In genomic region chr4:13244342-13244905, GRCh38 we compare ENCODE assay signal across 1 cellular context.
TF ChIP-seq lines count a peak whose summit lies in the region.

No MANE protein-coding gene starts in this region.

TF ChIP-seq in GM23338, 12 proteins besides CTCF, POLR2A, EP300 and RAD21 (continued from another document):
- TF ChIP-seq, protein P1, sequence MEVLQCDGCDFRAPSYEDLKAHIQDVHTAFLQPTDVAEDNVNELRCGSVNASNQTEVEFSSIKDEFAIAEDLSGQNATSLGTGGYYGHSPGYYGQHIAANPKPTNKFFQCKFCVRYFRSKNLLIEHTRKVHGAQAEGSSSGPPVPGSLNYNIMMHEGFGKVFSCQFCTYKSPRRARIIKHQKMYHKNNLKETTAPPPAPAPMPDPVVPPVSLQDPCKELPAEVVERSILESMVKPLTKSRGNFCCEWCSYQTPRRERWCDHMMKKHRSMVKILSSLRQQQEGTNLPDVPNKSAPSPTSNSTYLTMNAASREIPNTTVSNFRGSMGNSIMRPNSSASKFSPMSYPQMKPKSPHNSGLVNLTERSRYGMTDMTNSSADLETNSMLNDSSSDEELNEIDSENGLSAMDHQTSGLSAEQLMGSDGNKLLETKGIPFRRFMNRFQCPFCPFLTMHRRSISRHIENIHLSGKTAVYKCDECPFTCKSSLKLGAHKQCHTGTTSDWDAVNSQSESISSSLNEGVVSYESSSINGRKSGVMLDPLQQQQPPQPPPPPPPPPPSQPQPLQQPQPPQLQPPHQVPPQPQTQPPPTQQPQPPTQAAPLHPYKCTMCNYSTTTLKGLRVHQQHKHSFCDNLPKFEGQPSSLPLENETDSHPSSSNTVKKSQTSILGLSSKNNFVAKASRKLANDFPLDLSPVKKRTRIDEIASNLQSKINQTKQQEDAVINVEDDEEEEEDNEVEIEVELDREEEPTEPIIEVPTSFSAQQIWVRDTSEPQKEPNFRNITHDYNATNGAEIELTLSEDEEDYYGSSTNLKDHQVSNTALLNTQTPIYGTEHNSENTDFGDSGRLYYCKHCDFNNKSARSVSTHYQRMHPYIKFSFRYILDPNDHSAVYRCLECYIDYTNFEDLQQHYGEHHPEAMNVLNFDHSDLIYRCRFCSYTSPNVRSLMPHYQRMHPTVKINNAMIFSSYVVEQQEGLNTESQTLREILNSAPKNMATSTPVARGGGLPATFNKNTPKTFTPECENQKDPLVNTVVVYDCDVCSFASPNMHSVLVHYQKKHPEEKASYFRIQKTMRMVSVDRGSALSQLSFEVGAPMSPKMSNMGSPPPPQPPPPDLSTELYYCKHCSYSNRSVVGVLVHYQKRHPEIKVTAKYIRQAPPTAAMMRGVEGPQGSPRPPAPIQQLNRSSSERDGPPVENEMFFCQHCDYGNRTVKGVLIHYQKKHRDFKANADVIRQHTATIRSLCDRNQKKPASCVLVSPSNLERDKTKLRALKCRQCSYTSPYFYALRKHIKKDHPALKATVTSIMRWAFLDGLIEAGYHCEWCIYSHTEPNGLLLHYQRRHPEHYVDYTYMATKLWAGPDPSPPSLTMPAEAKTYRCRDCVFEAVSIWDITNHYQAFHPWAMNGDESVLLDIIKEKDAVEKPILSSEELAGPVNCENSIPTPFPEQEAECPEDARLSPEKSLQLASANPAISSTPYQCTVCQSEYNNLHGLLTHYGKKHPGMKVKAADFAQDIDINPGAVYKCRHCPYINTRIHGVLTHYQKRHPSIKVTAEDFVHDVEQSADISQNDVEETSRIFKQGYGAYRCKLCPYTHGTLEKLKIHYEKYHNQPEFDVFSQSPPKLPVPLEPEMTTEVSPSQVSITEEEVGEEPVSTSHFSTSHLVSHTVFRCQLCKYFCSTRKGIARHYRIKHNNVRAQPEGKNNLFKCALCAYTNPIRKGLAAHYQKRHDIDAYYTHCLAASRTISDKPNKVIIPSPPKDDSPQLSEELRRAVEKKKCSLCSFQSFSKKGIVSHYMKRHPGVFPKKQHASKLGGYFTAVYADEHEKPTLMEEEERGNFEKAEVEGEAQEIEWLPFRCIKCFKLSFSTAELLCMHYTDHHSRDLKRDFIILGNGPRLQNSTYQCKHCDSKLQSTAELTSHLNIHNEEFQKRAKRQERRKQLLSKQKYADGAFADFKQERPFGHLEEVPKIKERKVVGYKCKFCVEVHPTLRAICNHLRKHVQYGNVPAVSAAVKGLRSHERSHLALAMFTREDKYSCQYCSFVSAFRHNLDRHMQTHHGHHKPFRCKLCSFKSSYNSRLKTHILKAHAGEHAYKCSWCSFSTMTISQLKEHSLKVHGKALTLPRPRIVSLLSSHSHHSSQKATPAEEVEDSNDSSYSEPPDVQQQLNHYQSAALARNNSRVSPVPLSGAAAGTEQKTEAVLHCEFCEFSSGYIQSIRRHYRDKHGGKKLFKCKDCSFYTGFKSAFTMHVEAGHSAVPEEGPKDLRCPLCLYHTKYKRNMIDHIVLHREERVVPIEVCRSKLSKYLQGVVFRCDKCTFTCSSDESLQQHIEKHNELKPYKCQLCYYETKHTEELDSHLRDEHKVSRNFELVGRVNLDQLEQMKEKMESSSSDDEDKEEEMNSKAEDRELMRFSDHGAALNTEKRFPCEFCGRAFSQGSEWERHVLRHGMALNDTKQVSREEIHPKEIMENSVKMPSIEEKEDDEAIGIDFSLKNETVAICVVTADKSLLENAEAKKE (CRISPR knock-in tag; IDR thresholded peaks at IDR 0.05) = no peak
- TF ChIP-seq ZNF331 (CRISPR knock-in tag; IDR thresholded peaks at IDR 0.05; ENCODE audit: low read depth) (no peak), ETS1 (IDR thresholded peaks at IDR 0.05) (no peak), NANOG (IDR thresholded peaks at IDR 0.05; ENCODE audit: borderline replicate concordance) (no peak), CREB1 (CRISPR knock-in tag; IDR thresholded peaks at IDR 0.05; ENCODE audit: low read depth) (no peak), POLR2AphosphoS5 (IDR thresholded peaks at IDR 0.05; ENCODE audit: low read depth) (no peak), EZH2phosphoT487 (IDR thresholded peaks at IDR 0.05; ENCODE audit: unreplicated experiment) (no peak), EZH2 (IDR thresholded peaks at IDR 0.05; ENCODE audit: low read depth, unreplicated experiment) (no peak)
